In the genomic region with DNA sequence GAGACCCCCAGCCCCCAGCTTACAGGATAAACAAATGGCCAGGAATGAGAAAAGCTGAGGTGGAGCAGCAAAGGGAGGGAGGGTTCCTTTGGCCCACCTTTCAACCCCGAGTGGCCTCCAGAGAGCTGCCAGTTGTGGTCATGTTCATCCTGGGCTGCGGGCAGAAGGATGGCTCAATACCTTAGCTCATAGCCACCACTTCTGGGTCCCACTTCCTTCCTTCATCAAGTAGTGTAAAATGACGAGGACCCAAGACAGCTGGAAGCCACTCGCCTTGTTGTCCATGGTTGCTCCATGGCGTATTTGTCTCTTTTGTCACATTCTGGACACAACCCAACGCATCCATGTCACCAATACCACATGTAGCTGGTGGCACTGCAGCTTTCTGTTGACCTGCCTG, we compare ENCODE assay signal across 12 cellular contexts. TPM values are rescaled to one million over a fixed set of nuclear protein-coding genes. Genes with fewer than 3 reads are reported as not detected.
DNase-seq lines count a peak whose midpoint lies in the region; ATAC-seq, FAIRE-seq and TF ChIP-seq lines count a peak whose summit lies in the region.
"Had no signal": no experiment of that assay in that cellular context is flagged by ENCODE, and none has a peak within 500 bp of the region (broad histone marks: within the 10 kb centered on the region; RNA-seq: fewer than 3 reads in every experiment).

No MANE protein-coding gene starts in this region.

- RAD21 ChIA-PET in GM12878 (lab: Charles Lee; ENCODE audit: unreplicated experiment), result interaction anchor here (1.5 kb wide), 1 partner anchor 25 kb away, joined by 7 read pairs; a partner anchor contains a TSS

- POLR2A ChIA-PET in GM12878 (lab: Charles Lee), result interaction anchor here (1.0 to 2.0 kb wide), 2 partner anchors 9 to 24 kb away, joined by 3 to 6 read pairs; a partner anchor contains a TSS

- FAIRE-seq in GM12878 (lab: Jason Lieb, UNC), result no peak

- H3K4me2 ChIP-seq in GM12878 (ENCODE audit: control insufficient read depth, insufficient read depth) (peak overlapping the region; percentile 10; the same call in 1 of the 2 replicates), smooth muscle cell (no peak overlapping the region)

- H2AFZ ChIP-seq in GM12878 (ENCODE audit: control insufficient read depth, low read depth, low read length), result no peak overlapping the region
- H2AFZ ChIP-seq in smooth muscle cell (ENCODE audit: low read depth), result no peak overlapping the region

- ATAC-seq in GM21390 (IDR thresholded peaks at IDR 0.05; ENCODE audit: unreplicated experiment), result peak; percentile 19
- ATAC-seq in GM12878, result no peak

- no peak overlapping the region for H3K9ac ChIP-seq in GM12878 (ENCODE audit: control insufficient read depth, insufficient read depth, low read length)
- H3K9ac ChIP-seq in smooth muscle cell (ENCODE audit: low read depth), result no peak overlapping the region

- CTCF ChIA-PET in GM12878 (lab: Yijun Ruan, JAX), result interaction anchor here (1.0 to 1.7 kb wide), 5 partner anchors 12 to 429 kb away, joined by 3 to 6 read pairs (median 5); a partner anchor contains a TSS

- no peaks in the 10 kb centered on the region for H3K79me2 ChIP-seq in GM12878 (ENCODE audit: control insufficient read depth, insufficient read depth, low read length)
- H3K79me2 ChIP-seq in smooth muscle cell (ENCODE audit: low read depth), result no peaks in the 10 kb centered on the region

- H3K27ac ChIP-seq in GM12878 (ENCODE audit: control insufficient read depth, insufficient read depth), result peak overlapping the region; percentile 67
- H3K27ac ChIP-seq in smooth muscle cell (ENCODE audit: low read depth), result no peak overlapping the region
- H3K27ac ChIP-seq: colonic mucosa had no signal

- SMC1A ChIA-PET in GM12878 (lab: Charles Lee; ENCODE audit: uncharacterized antibody, unreplicated experiment), result interaction anchor here (0.7 to 1.3 kb wide), 6 partner anchors 10 to 70 kb away, joined by 3 to 4 read pairs (median 3); no protein-coding TSS in a partner anchor

- H3K4me1 ChIP-seq in GM12878 (ENCODE audit: control insufficient read depth, insufficient read depth, low read length) (peaks cover 8% of the 10 kb centered on the region), smooth muscle cell (ENCODE audit: low read depth) (peaks cover 8% of the 10 kb centered on the region)

- no peak for TF ChIP-seq RAD21 in GM12878 (IDR thresholded peaks at IDR 0.05; ENCODE audit: insufficient read depth, low read depth, low read length)

- DNase-seq in AML-193 (lab: John Stamatoyannopoulos, UW) (peak; percentile 97), LHCN-M2 (ENCODE audit: low read depth) (peak; percentile 42), GM12878 (ENCODE audit: low read depth, low spot score) (no peak), ACHN (no peak), DMS 273 (lab: John Stamatoyannopoulos, UW; ENCODE audit: unreplicated experiment) (no peak), DMS 273 treated with DMSO at 0.1 percent for 48 hours (lab: John Stamatoyannopoulos, UW) (no peak), smooth muscle cell (lab: John Stamatoyannopoulos, UW; ENCODE audit: unreplicated experiment) (no peak)
- DNase-seq: colonic mucosa, heart right ventricle, NCI-H1436 treated with DMSO at 0.1 percent for 48 hours, SHP77 treated with DMSO at 0.1 percent for 48 hours had no signal

- H3K36me3 ChIP-seq in GM12878 (ENCODE audit: control insufficient read depth in 2 of 2, insufficient read depth in 2 of 2, low read length in 1 of 2) (peaks cover 2 to 3% of the 10 kb centered on the region in 2 experiments), smooth muscle cell (ENCODE audit: low read depth) (no peaks in the 10 kb centered on the region)
- H3K36me3 ChIP-seq: colonic mucosa had no signal

- H3K4me3 ChIP-seq in GM12878 (no peak overlapping the region), smooth muscle cell (no peak overlapping the region)
- H3K4me3 ChIP-seq: colonic mucosa had no signal

- H3K9me3 ChIP-seq in GM12878 (replicated peaks; ENCODE audit: control insufficient read depth, insufficient read depth, low read length) (no peaks in the 10 kb centered on the region; the same call in 2 of the 3 replicates), smooth muscle cell (replicated peaks; ENCODE audit: low read depth) (no peaks in the 10 kb centered on the region)
- H3K9me3 ChIP-seq: colonic mucosa, heart right ventricle had no signal

- TF ChIP-seq EP300 in GM12878 (IDR thresholded peaks at IDR 0.05; ENCODE audit: borderline replicate concordance in 1 of 2, control insufficient read depth in 1 of 2, low read depth in 2 of 2, low read length in 2 of 2), result no peak

- H4K20me1 ChIP-seq in GM12878 (ENCODE audit: control insufficient read depth, insufficient read depth) (no peaks in the 10 kb centered on the region), smooth muscle cell (ENCODE audit: low read depth) (peaks cover 4% of the 10 kb centered on the region)

- TF ChIP-seq CTCF in GM12878 (IDR thresholded peaks at IDR 0.05 in 2 of 3, conservative IDR thresholded peaks at IDR 0.05 in 1 of 3; ENCODE audit: control insufficient read depth in 2 of 3, extremely low read depth in 1 of 3, insufficient read depth in 1 of 3, low read depth in 3 of 3, low read length in 3 of 3), result no peak
- TF ChIP-seq CTCF in smooth muscle cell (IDR thresholded peaks at IDR 0.05; ENCODE audit: borderline replicate concordance, insufficient read depth, poor library complexity, severe bottlenecking), result no peak

- 68% methylated on average over 6 of the region's 6 CpGs for WGBS in GM12878 (ENCODE audit: insufficient coverage, insufficient replicate concordance, low lambda C conversion rate, missing lambda C conversion rate)
- WGBS in smooth muscle cell (ENCODE audit: low lambda C conversion rate), result 88% methylated on average over 6 of the region's 6 CpGs

- no TSS peak for BruUV-seq in GM12878 (replicated peaks; lab: Mats Ljungman, UMichigan)

- intact Hi-C loops in GM12878 (cut with micrococcal nuclease; ENCODE audit: unreplicated experiment), result no loop called here

- H3K27me3 ChIP-seq in GM12878 (replicated peaks in 1 of 2; ENCODE audit: control insufficient read depth in 2 of 2, insufficient read depth in 2 of 2, low read length in 1 of 2) (no peaks in the 10 kb centered on the region), smooth muscle cell (ENCODE audit: low read depth) (no peaks in the 10 kb centered on the region)
- H3K27me3 ChIP-seq: colonic mucosa, heart right ventricle had no signal

- TF ChIP-seq POLR2A in GM12878 (IDR thresholded peaks at IDR 0.05; ENCODE audit: low read depth, low read length), result no peak

- in situ Hi-C loops in GM12878 (cut with MboI), result no loop called here
- in situ Hi-C loops in ACHN (cut with HindIII; ENCODE audit: low pct_ligation_motif_present, low pct_unique_long_range_greater_than_20kb, low sequenced_read_pairs), result no loop called here

- H3F3A ChIP-seq in smooth muscle cell (ENCODE audit: low read depth), result peaks cover 4% of the 10 kb centered on the region

TF ChIP-seq in GM12878, 131 proteins besides CTCF, POLR2A, EP300 and RAD21:
- 0 out of 2 replicates have a peak, but pooled peaks have one; percentile 53 for TF ChIP-seq NR2F1 (conservative IDR thresholded peaks at IDR 0.05)
- peak; percentile 44; the same call in 1 of the 2 replicates for TF ChIP-seq IKZF1 (conservative IDR thresholded peaks at IDR 0.05)
- TF ChIP-seq SPI1 (IDR thresholded peaks at IDR 0.05; ENCODE audit: borderline replicate concordance, insufficient read depth, low read depth, low read length), result 0 out of 2 replicates have a peak, but pooled peaks have one; percentile 32
- TF ChIP-seq, protein P1, sequence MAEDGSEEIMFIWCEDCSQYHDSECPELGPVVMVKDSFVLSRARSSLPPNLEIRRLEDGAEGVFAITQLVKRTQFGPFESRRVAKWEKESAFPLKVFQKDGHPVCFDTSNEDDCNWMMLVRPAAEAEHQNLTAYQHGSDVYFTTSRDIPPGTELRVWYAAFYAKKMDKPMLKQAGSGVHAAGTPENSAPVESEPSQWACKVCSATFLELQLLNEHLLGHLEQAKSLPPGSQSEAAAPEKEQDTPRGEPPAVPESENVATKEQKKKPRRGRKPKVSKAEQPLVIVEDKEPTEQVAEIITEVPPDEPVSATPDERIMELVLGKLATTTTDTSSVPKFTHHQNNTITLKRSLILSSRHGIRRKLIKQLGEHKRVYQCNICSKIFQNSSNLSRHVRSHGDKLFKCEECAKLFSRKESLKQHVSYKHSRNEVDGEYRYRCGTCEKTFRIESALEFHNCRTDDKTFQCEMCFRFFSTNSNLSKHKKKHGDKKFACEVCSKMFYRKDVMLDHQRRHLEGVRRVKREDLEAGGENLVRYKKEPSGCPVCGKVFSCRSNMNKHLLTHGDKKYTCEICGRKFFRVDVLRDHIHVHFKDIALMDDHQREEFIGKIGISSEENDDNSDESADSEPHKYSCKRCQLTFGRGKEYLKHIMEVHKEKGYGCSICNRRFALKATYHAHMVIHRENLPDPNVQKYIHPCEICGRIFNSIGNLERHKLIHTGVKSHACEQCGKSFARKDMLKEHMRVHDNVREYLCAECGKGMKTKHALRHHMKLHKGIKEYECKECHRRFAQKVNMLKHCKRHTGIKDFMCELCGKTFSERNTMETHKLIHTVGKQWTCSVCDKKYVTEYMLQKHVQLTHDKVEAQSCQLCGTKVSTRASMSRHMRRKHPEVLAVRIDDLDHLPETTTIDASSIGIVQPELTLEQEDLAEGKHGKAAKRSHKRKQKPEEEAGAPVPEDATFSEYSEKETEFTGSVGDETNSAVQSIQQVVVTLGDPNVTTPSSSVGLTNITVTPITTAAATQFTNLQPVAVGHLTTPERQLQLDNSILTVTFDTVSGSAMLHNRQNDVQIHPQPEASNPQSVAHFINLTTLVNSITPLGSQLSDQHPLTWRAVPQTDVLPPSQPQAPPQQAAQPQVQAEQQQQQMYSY (CRISPR knock-in tag; IDR thresholded peaks at IDR 0.05), result no peak

RNA-seq across cellular contexts. Expression of a gene that starts 24.2 kb away (rescaled TPM):
- total RNA-seq in LHCN-M2 (2014; rRNA removed) (6.7 and 7.0 TPM in 2 replicates), GM12878 (2014; rRNA removed) (13.0 and 13.2 TPM in 2 replicates), GM12878 (2014; rRNA removed; fragmentation: Illumina TruSeq; extraction: Trizol) (11.6 and 13.4 TPM in 2 replicates), GM12878 (2021) (18.0 and 18.2 TPM in 2 replicates), smooth muscle cell (0.99 and 1.0 TPM in 2 replicates)
- polyA plus RNA-seq in LHCN-M2 (2012), result 3.7 TPM
- 59.9 and 64.6 TPM in 2 replicates for total RNA-seq in GM12878 (2013; cell fraction: nucleolus; rRNA removed)
- 9.6 TPM for polyA plus RNA-seq in GM12878 (2011; ENCODE audit: low read depth)
- polyA plus RNA-seq in GM12878 (2011; rRNA removed) (12.8 and 13.3 TPM in 2 replicates), GM12878 (2014; fragmentation: Illumina TruSeq; extraction: Trizol) (7.6 and 14.6 TPM in 2 replicates), GM12878 (2014; fragmentation: Nextera tagmentation; extraction: Ambion mirVana) (1 to 10 TPM; 2.1 to 4.2 TPM), GM12878 (2014; rRNA removed) (13.2 and 14.0 TPM in 2 replicates), GM12878 (2016; fragmentation: Nextera tagmentation; extraction: Ambion mirVana) (10 to 100 TPM; 13.1 to 13.3 TPM), smooth muscle cell (1.3 and 1.7 TPM in 2 replicates)
- polyA plus RNA-seq in GM12878 (2011; cell fraction: cytosol; rRNA removed), result 10.5 and 11.1 TPM in 2 replicates
- polyA plus RNA-seq in GM12878 (2011; cell fraction: nucleus; rRNA removed), result 19.0 and 23.8 TPM in 2 replicates
- 7.1 and 8.1 TPM in 2 replicates for polyA plus RNA-seq in GM12878 (2012)
- 18.9 and 21.1 TPM in 2 replicates for polyA minus RNA-seq in GM12878 (2011; rRNA and poly(A)+ RNA removed)
- polyA minus RNA-seq in GM12878 (2011; cell fraction: cytosol; rRNA and poly(A)+ RNA removed), result 5.5 and 5.9 TPM in 2 replicates
- 19.9 and 34.6 TPM in 2 replicates for polyA minus RNA-seq in GM12878 (2011; cell fraction: nucleus; rRNA and poly(A)+ RNA removed)

Comparison
In these comparisons a context has a peak if more than half of its experiments do, and no peak if none do; other contexts are left out.
1. DNase-seq: peak in AML-193 (2 of 2) and LHCN-M2 (single experiment); none in GM12878 (single experiment), ACHN (single experiment), DMS 273 (single experiment), DMS 273 treated with DMSO at 0.1 percent for 48 hours (single experiment) and smooth muscle cell (single experiment).